In genomic region chr4:74932832-74933561, GRCh38 we compare ENCODE assay signal across 9 cellular contexts. TPM values are rescaled to one million over a fixed set of nuclear protein-coding genes. Genes with fewer than 3 reads are reported as not detected.
A peak's percentile ranks its signal among the peaks of the same experiment; 100 is the strongest.
DNase-seq lines count a peak whose midpoint lies in the region; ATAC-seq, FAIRE-seq and TF ChIP-seq lines count a peak whose summit lies in the region.
"Had no signal": no experiment of that assay in that cellular context is flagged by ENCODE, and none has a peak within 500 bp of the region (broad histone marks: within the 10 kb centered on the region; RNA-seq: fewer than 3 reads in every experiment).

TSS of gene PARM1 (plus strand) at chr4:74933116. CDS start at chr4:74933328, 212 bp downstream.

- ATAC-seq in GM19324 (IDR thresholded peaks at IDR 0.05; ENCODE audit: low FRiP score, unreplicated experiment) (peak; percentile 86), HG03432 (IDR thresholded peaks at IDR 0.05; ENCODE audit: unreplicated experiment) (peak; percentile 88)
- peak; percentile 86 for ATAC-seq in activated naive CD8-positive, alpha-beta T cell treated with anti-CD3 and anti-CD28 coated beads, Interleukin-2, amount 50 U/mL, for 24 hours
- ATAC-seq in CD4-positive, alpha-beta T cell (ENCODE audit: poor library complexity): no peak

- FAIRE-seq in D721Med (lab: Jason Lieb, UNC): no peak
- FAIRE-seq: endometrium had no signal

- POLR2A ChIA-PET in CD4-positive, alpha-beta T cell (lab: Charles Lee): no interaction called here

- H3K27ac ChIP-seq in ovary: no peak within 1 kb of the TSS
- H3K27ac ChIP-seq in CD4-positive, alpha-beta T cell (ENCODE audit: low read depth, low read length): no peak within 1 kb of the TSS

- H3K36me3 ChIP-seq in ovary: no peaks in the 10 kb centered on the region

- no peak within 1 kb of the TSS for H3K27ac Mint-ChIP-seq in activated naive CD8-positive, alpha-beta T cell treated with anti-CD3 and anti-CD28 coated beads, Interleukin-2, amount 50 U/mL, for 24 hours
- no peak within 1 kb of the TSS for H3K27ac Mint-ChIP-seq in CD4-positive, alpha-beta T cell

- WGBS in ovary, 3 donors: 1% methylated on average over 25 to 64 of the region's 64 CpGs

- H3K4me1 Mint-ChIP-seq in activated naive CD8-positive, alpha-beta T cell treated with anti-CD3 and anti-CD28 coated beads, Interleukin-2, amount 50 U/mL, for 24 hours: peaks cover 17% of the 10 kb centered on the region
- H3K4me1 Mint-ChIP-seq in CD4-positive, alpha-beta T cell (ENCODE audit: low read depth): peaks cover 9% of the 10 kb centered on the region

- H3K4me3 ChIP-seq in ovary: peak within 1 kb of the TSS; percentile 78

- peaks cover 60% of the 10 kb centered on the region for H3K27me3 Mint-ChIP-seq in activated naive CD8-positive, alpha-beta T cell treated with anti-CD3 and anti-CD28 coated beads, Interleukin-2, amount 50 U/mL, for 24 hours
- H3K27me3 Mint-ChIP-seq in CD4-positive, alpha-beta T cell: peaks cover 86% of the 10 kb centered on the region

- H3K9me3 ChIP-seq in ovary: no peaks in the 10 kb centered on the region
- no peaks in the 10 kb centered on the region for H3K9me3 ChIP-seq in CD4-positive, alpha-beta T cell (ENCODE audit: control insufficient read depth, low read length)

- peak within 1 kb of the TSS; percentile 56 for H3K4me3 Mint-ChIP-seq in activated naive CD8-positive, alpha-beta T cell treated with anti-CD3 and anti-CD28 coated beads, Interleukin-2, amount 50 U/mL, for 24 hours
- no peak within 1 kb of the TSS for H3K4me3 Mint-ChIP-seq in CD4-positive, alpha-beta T cell

- no peaks in the 10 kb centered on the region for H3K27me3 ChIP-seq in ovary
- H3K27me3 ChIP-seq in CD4-positive, alpha-beta T cell (ENCODE audit: control insufficient read depth, insufficient read depth, low read length): peaks cover 59% of the 10 kb centered on the region

- TF ChIP-seq CTCF in D721Med (IDR thresholded peaks at IDR 0.05; ENCODE audit: insufficient read depth, missing control alignments): peak; percentile 76
- peak in 1 of 3 donors; percentile 46 for TF ChIP-seq CTCF in ovary (IDR thresholded peaks at IDR 0.05)
- TF ChIP-seq CTCF in CD4-positive, alpha-beta T cell (IDR thresholded peaks at IDR 0.05): no peak

- no peak for TF ChIP-seq EP300 in ovary (IDR thresholded peaks at IDR 0.05)

- no peaks in the 10 kb centered on the region for H3K36me3 Mint-ChIP-seq in activated naive CD8-positive, alpha-beta T cell treated with anti-CD3 and anti-CD28 coated beads, Interleukin-2, amount 50 U/mL, for 24 hours (ENCODE audit: low read depth)
- H3K36me3 Mint-ChIP-seq in CD4-positive, alpha-beta T cell (ENCODE audit: low read depth): no peaks in the 10 kb centered on the region

- intact Hi-C loops in cardiac septum (cut with DNase I) (loop anchor here (2.0 to 10.0 kb wide), 4 partner anchors 56 to 582 kb away; partner anchors contain the start of genes RCHY1 and THAP6), ovary (cut with DNase I) (loop anchor here in 1 of 4 donors (10.0 kb wide), 1 partner anchor 582 kb away; the partner anchor contains the start of genes RCHY1 and THAP6)
- intact Hi-C loops in CD4-positive, alpha-beta T cell (cut with DNase I, micrococcal nuclease): no loop called here

- peak; percentile 26 for DNase-seq in D721Med (ENCODE audit: insufficient read length, low spot score)
- DNase-seq in NCI-H526 treated with DMSO at 0.1 percent for 48 hours (lab: John Stamatoyannopoulos, UW): peak; percentile 41
- peak; percentile 71 for DNase-seq in activated naive CD8-positive, alpha-beta T cell treated with anti-CD3 and anti-CD28 coated beads, Interleukin-2, amount 50 U/mL, for 24 hours
- peak; percentile 92 for DNase-seq in cardiac septum (ENCODE audit: low spot score)
- peak; percentile 69 to 88 (median 79) for DNase-seq in ovary
- no peak for DNase-seq in CD4-positive, alpha-beta T cell

- peaks cover 1% of the 10 kb centered on the region for H3K4me1 ChIP-seq in ovary (ENCODE audit: insufficient read depth)

- TF ChIP-seq POLR2A in ovary (IDR thresholded peaks at IDR 0.05): peak; percentile 20

- CTCF ChIA-PET in CD4-positive, alpha-beta T cell (lab: Charles Lee): no interaction called here

- H3K9me3 Mint-ChIP-seq in activated naive CD8-positive, alpha-beta T cell treated with anti-CD3 and anti-CD28 coated beads, Interleukin-2, amount 50 U/mL, for 24 hours: no peaks in the 10 kb centered on the region
- H3K9me3 Mint-ChIP-seq in CD4-positive, alpha-beta T cell: no peaks in the 10 kb centered on the region

RNA-seq across cellular contexts. Expression of gene PARM1, which starts in this region (rescaled TPM):
- 74.4 TPM for total RNA-seq in cardiac septum
- total RNA-seq in ovary: 10 to 100 TPM in 5 of 7 donors, 1 to 10 TPM in 2; 1.9 to 24.0 (median 12.6) TPM
- polyA plus RNA-seq in ovary: 10 to 100 TPM in 1 of 2 donors, 1 to 10 TPM in 1; 9.0 to 90.1 TPM
- under 1 TPM; 0.05 to 0.06 TPM for total RNA-seq in CD4-positive, alpha-beta T cell

Comparison
In these comparisons a context has a peak if more than half of its experiments do, and no peak if none do; other contexts are left out.
1. DNase-seq: peak in D721Med (single experiment), NCI-H526 treated with DMSO at 0.1 percent for 48 hours (single experiment), activated naive CD8-positive, alpha-beta T cell treated with anti-CD3 and anti-CD28 coated beads, Interleukin-2, amount 50 U/mL, for 24 hours (single experiment), cardiac septum (single experiment) and ovary (5 of 5); none in CD4-positive, alpha-beta T cell (0 of 10).